ENCODE assay signal across 8 cellular contexts in the genomic region with DNA sequence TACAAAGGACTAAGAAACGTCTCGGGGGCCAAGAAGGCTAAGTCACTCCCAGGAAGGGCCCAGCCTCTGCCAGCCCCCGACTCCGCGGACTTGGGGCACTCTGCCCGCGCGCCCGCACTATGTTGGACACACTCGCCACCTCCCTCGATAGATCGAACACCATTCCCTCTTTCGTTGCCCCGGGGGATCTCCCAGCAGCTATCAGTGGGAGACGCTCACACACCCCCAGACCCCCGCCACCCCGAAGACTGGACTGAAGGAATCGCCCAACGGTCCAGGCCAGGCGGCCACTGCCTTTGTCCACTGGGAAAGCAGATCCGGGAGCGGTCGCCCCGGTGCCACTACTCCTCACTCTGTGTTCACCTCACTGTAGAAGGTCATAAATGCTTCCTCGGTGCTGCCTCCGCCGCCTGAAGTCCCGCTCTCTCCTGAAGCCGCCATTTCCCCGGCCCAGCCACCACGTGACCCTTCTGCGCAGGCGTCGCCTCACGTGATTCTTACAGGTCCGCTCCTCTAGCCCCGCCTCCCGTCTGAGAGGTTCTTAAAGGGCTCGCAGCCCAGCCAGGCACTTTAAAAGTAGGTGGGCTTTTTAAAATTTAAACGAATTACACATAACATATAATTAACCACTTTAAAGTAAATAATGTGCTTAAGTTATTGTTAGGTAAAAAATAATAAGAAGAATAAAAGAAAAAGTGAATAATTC. TPM values are rescaled to one million over a fixed set of nuclear protein-coding genes. Genes with fewer than 3 reads are reported as not detected.
DNase-seq lines count a peak whose midpoint lies in the region; ATAC-seq and TF ChIP-seq lines count a peak whose summit lies in the region.

A gene with protein sequence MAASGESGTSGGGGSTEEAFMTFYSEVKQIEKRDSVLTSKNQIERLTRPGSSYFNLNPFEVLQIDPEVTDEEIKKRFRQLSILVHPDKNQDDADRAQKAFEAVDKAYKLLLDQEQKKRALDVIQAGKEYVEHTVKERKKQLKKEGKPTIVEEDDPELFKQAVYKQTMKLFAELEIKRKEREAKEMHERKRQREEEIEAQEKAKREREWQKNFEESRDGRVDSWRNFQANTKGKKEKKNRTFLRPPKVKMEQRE (minus strand): TSS at position 472 of the 706 bp plus-strand sequence. CDS start 31 bp downstream, at position 441.

- H3K27me3 ChIP-seq in WERI-Rb-1 (ENCODE audit: insufficient read depth, low read depth, severe bottlenecking) = no peaks in the 10 kb centered on the region
- H3K27me3 ChIP-seq in breast epithelium = no peaks in the 10 kb centered on the region
- no peaks in the 10 kb centered on the region for H3K27me3 ChIP-seq in skeletal muscle tissue (ENCODE audit: control insufficient read depth in 3 of 3, insufficient read depth in 3 of 3, low read length in 3 of 3)

- DNase-seq in NCI-H2227 treated with DMSO at 0.1 percent for 48 hours (lab: John Stamatoyannopoulos, UW) (peak; percentile 91), WERI-Rb-1 (peak; percentile 95), breast epithelium (ENCODE audit: low spot score in 2 of 2) (peak; percentile 95 to 97)

- intact Hi-C loops in breast epithelium (cut with DNase I; ENCODE audit: low total_unique reads) = no loop called here

- H3K36me3 ChIP-seq in WERI-Rb-1 (peaks cover 44% of the 10 kb centered on the region), breast epithelium (no peaks in the 10 kb centered on the region), skeletal muscle tissue (ENCODE audit: control insufficient read depth in 3 of 3, insufficient read depth in 3 of 3, low read length in 3 of 3) (peaks cover 6 to 8% (median 7%) of the 10 kb centered on the region in 3 donors)

- no peak for TF ChIP-seq CTCF in WERI-Rb-1 (IDR thresholded peaks at IDR 0.05; ENCODE audit: low read depth, low read length)
- no peak for TF ChIP-seq CTCF in breast epithelium (IDR thresholded peaks at IDR 0.05)

- ATAC-seq in GM18505 (IDR thresholded peaks at IDR 0.05; ENCODE audit: unreplicated experiment) (no peak), HG03097 (IDR thresholded peaks at IDR 0.05; ENCODE audit: low FRiP score, unreplicated experiment) (peak; percentile 44), GM19452 (IDR thresholded peaks at IDR 0.05; ENCODE audit: unreplicated experiment) (no peak)

- H3K27ac ChIP-seq in WERI-Rb-1 (peak within 1 kb of the TSS; percentile 82), breast epithelium (peak within 1 kb of the TSS; percentile 79 to 94), skeletal muscle tissue (ENCODE audit: low read depth, low read length) (peak within 1 kb of the TSS; percentile 92)

- TF ChIP-seq POLR2A in GM18505 (IDR thresholded peaks at IDR 0.05; ENCODE audit: borderline replicate concordance, extremely low read depth, insufficient read depth, insufficient read length) (peak; percentile 85), breast epithelium (IDR thresholded peaks at IDR 0.05) (peak; percentile 79)

- peaks cover 0 to 5% of the 10 kb centered on the region in 2 donors for H3K4me1 ChIP-seq in breast epithelium
- peaks cover 13 to 26% (median 21%) of the 10 kb centered on the region in 3 donors for H3K4me1 ChIP-seq in skeletal muscle tissue (ENCODE audit: control insufficient read depth in 3 of 3, insufficient read depth in 3 of 3, low read length in 3 of 3)

- H3K4me3 ChIP-seq in WERI-Rb-1 (ENCODE audit: low read depth, low read length) (peak within 1 kb of the TSS; percentile 99), breast epithelium (peak within 1 kb of the TSS; percentile 76 to 96 (median 79)), iPS-18c (ENCODE audit: insufficient read depth, low read depth, low read length) (peak within 1 kb of the TSS; percentile 98), skeletal muscle tissue (ENCODE audit: low read length in 3 of 3) (peak within 1 kb of the TSS; percentile 95 to 98 (median 97))

- H3K9me3 ChIP-seq in WERI-Rb-1 (ENCODE audit: severe bottlenecking) = no peaks in the 10 kb centered on the region
- no peaks in the 10 kb centered on the region for H3K9me3 ChIP-seq in breast epithelium
- H3K9me3 ChIP-seq in iPS-18c (ENCODE audit: control insufficient read depth, insufficient read depth, low read length) = no peaks in the 10 kb centered on the region
- H3K9me3 ChIP-seq in skeletal muscle tissue (ENCODE audit: control insufficient read depth in 3 of 3, low read length in 3 of 3) = no peaks in the 10 kb centered on the region

- peak within 1 kb of the TSS; percentile 87 to 97 (median 96) for H3K9ac ChIP-seq in skeletal muscle tissue (ENCODE audit: low read depth in 1 of 3, low read length in 3 of 3)

RNA-seq across cellular contexts. Expression of the gene that starts here (rescaled TPM):
- 10 to 100 TPM; 67.8 to 76.4 (median 75.4) TPM for total RNA-seq in breast epithelium
- total RNA-seq in skeletal muscle tissue = 27.1 TPM
